Comparison of ENCODE assay signal across 9 cellular contexts in the genomic region with DNA sequence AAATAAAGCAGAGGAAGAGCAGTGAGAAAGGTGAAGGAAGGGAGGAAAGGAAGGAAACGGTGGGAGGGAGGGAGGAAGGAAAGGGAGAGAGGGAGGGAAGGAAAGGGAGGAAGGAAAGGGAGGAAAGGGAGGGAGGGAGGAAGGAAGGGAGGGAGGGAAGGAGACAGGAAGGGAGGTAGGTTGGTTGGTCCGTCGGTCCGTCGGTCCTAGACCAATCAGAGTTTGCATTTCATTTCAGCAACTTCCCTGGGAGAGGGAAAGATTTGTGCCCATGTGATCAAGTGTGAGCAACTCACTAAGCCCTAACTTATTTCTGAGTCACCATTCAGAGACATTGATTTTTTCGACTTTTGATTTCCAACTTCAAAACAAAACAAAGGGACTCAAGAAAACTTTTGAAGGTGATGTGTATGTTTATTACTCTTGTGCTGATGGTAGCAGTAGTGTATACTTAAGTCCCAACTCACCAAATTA. TPM values are rescaled to one million over a fixed set of nuclear protein-coding genes. Genes with fewer than 3 reads are reported as not detected.
A peak's percentile ranks its signal among the peaks of the same experiment; 100 is the strongest.
DNase-seq lines count a peak whose midpoint lies in the region; ATAC-seq, FAIRE-seq and TF ChIP-seq lines count a peak whose summit lies in the region.
"Had no signal": no experiment of that assay in that cellular context is flagged by ENCODE, and none has a peak within 500 bp of the region (broad histone marks: within the 10 kb centered on the region; RNA-seq: fewer than 3 reads in every experiment).

No MANE protein-coding gene starts in this region.

- peak in 1 of 2 donors; percentile 31 for DNase-seq in activated T-cell treated with anti-CD3 and anti-CD28 coated beads, Interleukin-2, amount 50 U/mL, for 72 hours
- DNase-seq in activated T-cell treated with anti-CD3 and anti-CD28 coated beads for 4 hours (no peak), hepatic stellate cell (ENCODE audit: low spot score) (peak; percentile 76), kidney (no peak), dorsolateral prefrontal cortex (no peak)
- peak; percentile 33 for DNase-seq in activated naive CD4-positive, alpha-beta T cell treated with anti-CD3 and anti-CD28 coated beads, Interleukin-2, amount 10 ng/mL, durations not matched to agents 7 days and 5 days
- DNase-seq: ovary had no signal

- H3K27ac Mint-ChIP-seq in activated T-cell treated with anti-CD3 and anti-CD28 coated beads, Interleukin-2, amount 50 U/mL, for 72 hours = peak overlapping the region; percentile 93
- H3K27ac Mint-ChIP-seq in activated naive CD4-positive, alpha-beta T cell treated with anti-CD3 and anti-CD28 coated beads, Interleukin-2, amount 10 ng/mL, durations not matched to agents 7 days and 5 days = peak overlapping the region; percentile 97

- H3K9me3 Mint-ChIP-seq in activated T-cell treated with anti-CD3 and anti-CD28 coated beads, Interleukin-2, amount 50 U/mL, for 72 hours = no peaks in the 10 kb centered on the region
- H3K9me3 Mint-ChIP-seq in activated naive CD4-positive, alpha-beta T cell treated with anti-CD3 and anti-CD28 coated beads, Interleukin-2, amount 10 ng/mL, durations not matched to agents 7 days and 5 days = no peaks in the 10 kb centered on the region

- no peaks in the 10 kb centered on the region for H3K9me3 ChIP-seq in thymus (ENCODE audit: control insufficient read depth)
- no peaks in the 10 kb centered on the region for H3K9me3 ChIP-seq in kidney (ENCODE audit: control insufficient read depth in 1 of 2, low read length in 2 of 2)
- H3K9me3 ChIP-seq: ovary had no signal

- H3K27ac ChIP-seq in thymus (ENCODE audit: low read depth) (peak overlapping the region; percentile 84), kidney (ENCODE audit: low read depth in 2 of 2, low read length in 2 of 2) (no peak overlapping the region), dorsolateral prefrontal cortex (no peak overlapping the region)
- H3K27ac ChIP-seq: ovary had no signal

- TF ChIP-seq CTCF in kidney (IDR thresholded peaks at IDR 0.05; ENCODE audit: borderline replicate concordance, extremely low read depth, insufficient read depth) (no peak), dorsolateral prefrontal cortex (IDR thresholded peaks at IDR 0.05 in 54 of 56, conservative IDR thresholded peaks at IDR 0.05 in 2 of 56; ENCODE audit: low read depth in 1 of 56, partially characterized antibody in 56 of 56) (no peak)

- no peaks in the 10 kb centered on the region for H3K27me3 Mint-ChIP-seq in activated T-cell treated with anti-CD3 and anti-CD28 coated beads, Interleukin-2, amount 50 U/mL, for 72 hours (ENCODE audit: low read depth)
- H3K27me3 Mint-ChIP-seq in activated naive CD4-positive, alpha-beta T cell treated with anti-CD3 and anti-CD28 coated beads, Interleukin-2, amount 10 ng/mL, durations not matched to agents 7 days and 5 days = no peaks in the 10 kb centered on the region

- H3K4me3 Mint-ChIP-seq in activated T-cell treated with anti-CD3 and anti-CD28 coated beads, Interleukin-2, amount 50 U/mL, for 72 hours = peak overlapping the region; percentile 54 to 89
- peak overlapping the region; percentile 13 for H3K4me3 Mint-ChIP-seq in activated naive CD4-positive, alpha-beta T cell treated with anti-CD3 and anti-CD28 coated beads, Interleukin-2, amount 10 ng/mL, durations not matched to agents 7 days and 5 days

- H3K9ac ChIP-seq in kidney (ENCODE audit: low read length in 2 of 2) = no peak overlapping the region

- H3K36me3 Mint-ChIP-seq in activated T-cell treated with anti-CD3 and anti-CD28 coated beads, Interleukin-2, amount 50 U/mL, for 72 hours (ENCODE audit: insufficient read depth in 2 of 2) = peaks cover 5 to 12% of the 10 kb centered on the region in 2 donors
- peaks cover 29% of the 10 kb centered on the region for H3K36me3 Mint-ChIP-seq in activated naive CD4-positive, alpha-beta T cell treated with anti-CD3 and anti-CD28 coated beads, Interleukin-2, amount 10 ng/mL, durations not matched to agents 7 days and 5 days

- H3K4me3 ChIP-seq in thymus (ENCODE audit: low read length) (no peak overlapping the region), kidney (ENCODE audit: low read length in 2 of 2) (no peak overlapping the region), dorsolateral prefrontal cortex (no peak overlapping the region)
- H3K4me3 ChIP-seq: ovary had no signal

- whole genome bisulfite sequencing in thymus = 79% methylated on average over 6 of the region's 6 CpGs

- H3K4me1 Mint-ChIP-seq in activated T-cell treated with anti-CD3 and anti-CD28 coated beads, Interleukin-2, amount 50 U/mL, for 72 hours (ENCODE audit: low read depth) = peaks cover 39% of the 10 kb centered on the region
- H3K4me1 Mint-ChIP-seq in activated naive CD4-positive, alpha-beta T cell treated with anti-CD3 and anti-CD28 coated beads, Interleukin-2, amount 10 ng/mL, durations not matched to agents 7 days and 5 days = peaks cover 48% of the 10 kb centered on the region

- H3K4me1 ChIP-seq in thymus (ENCODE audit: control insufficient read depth, insufficient read depth, low read length) (peaks cover 15% of the 10 kb centered on the region), kidney (ENCODE audit: control insufficient read depth in 1 of 2, insufficient read depth in 1 of 2, low read depth in 1 of 2, low read length in 2 of 2) (no peaks in the 10 kb centered on the region)

- intact Hi-C loops in kidney (cut with DNase I) (no loop called here), dorsolateral prefrontal cortex (cut with DNase I) (no loop called here)

- peak; percentile 80 to 83 for ATAC-seq in activated T-cell treated with anti-CD3 and anti-CD28 coated beads, Interleukin-2, amount 50 U/mL, for 72 hours (replicated peaks in 1 of 2)
- no peak for ATAC-seq in HG03521 (IDR thresholded peaks at IDR 0.05; ENCODE audit: unreplicated experiment)

- H3K27me3 ChIP-seq in thymus (ENCODE audit: control insufficient read depth, insufficient read depth) (no peaks in the 10 kb centered on the region), dorsolateral prefrontal cortex (no peaks in the 10 kb centered on the region)
- H3K27me3 ChIP-seq: ovary had no signal

- H3K36me3 ChIP-seq in thymus (ENCODE audit: control insufficient read depth, insufficient read depth) (peaks cover 8% of the 10 kb centered on the region), kidney (ENCODE audit: control insufficient read depth in 1 of 2, insufficient read depth in 2 of 2, low read length in 2 of 2) (peaks cover 4 to 9% of the 10 kb centered on the region in 2 donors)
- H3K36me3 ChIP-seq: ovary had no signal

- CTCF ChIA-PET in activated naive CD4-positive, alpha-beta T cell treated with anti-CD3 and anti-CD28 coated beads, Interleukin-2, amount 10 ng/mL, durations not matched to agents 7 days and 5 days (lab: Charles Lee) = interaction anchor here (0.7 to 2.8 kb wide), 4 partner anchors 23 to 188 kb away, joined by 5 to 13 read pairs (median 8); partner anchors contain the start of gene TBC1D2

- FAIRE-seq in kidney (lab: Jason Lieb, UNC) = no peak

RNA-seq across cellular contexts. Expression of gene NANS, which starts 18.8 kb away (rescaled TPM):
- 10 to 100 TPM; 56.1 to 56.6 TPM for total RNA-seq in activated T-cell treated with anti-CD3 and anti-CD28 coated beads, Interleukin-2, amount 50 U/mL, for 72 hours
- polyA plus RNA-seq in thymus (38.0 TPM), kidney (ENCODE audit: insufficient read depth, low read depth, low replicate concordance) (47.7 TPM)
- total RNA-seq in kidney (35.8 TPM), dorsolateral prefrontal cortex (10 to 100 TPM; 13.8 to 40.0 (median 23.9) TPM)

RNA-seq across cellular contexts. Expression of gene TRIM14, which starts 43.7 kb away (rescaled TPM):
- 10 to 100 TPM; 41.6 to 41.7 TPM for total RNA-seq in activated T-cell treated with anti-CD3 and anti-CD28 coated beads, Interleukin-2, amount 50 U/mL, for 72 hours
- 16.4 TPM for polyA plus RNA-seq in thymus
- total RNA-seq in kidney = 26.3 TPM
- 11.3 TPM for polyA plus RNA-seq in kidney (ENCODE audit: insufficient read depth, low read depth, low replicate concordance)
- 10 to 100 TPM in 114 of 120 experiments, 1 to 10 TPM in 6; 8.3 to 26.7 (median 14.6) TPM for total RNA-seq in dorsolateral prefrontal cortex

Comparison
In these comparisons a context has a peak if more than half of its experiments do, and no peak if none do; other contexts are left out.
1. DNase-seq: peak in activated naive CD4-positive, alpha-beta T cell treated with anti-CD3 and anti-CD28 coated beads, Interleukin-2, amount 10 ng/mL, durations not matched to agents 7 days and 5 days (single experiment) and hepatic stellate cell (single experiment); none in activated T-cell treated with anti-CD3 and anti-CD28 coated beads for 4 hours (single experiment), kidney (single experiment) and dorsolateral prefrontal cortex (0 of 10).